In the genomic region with DNA sequence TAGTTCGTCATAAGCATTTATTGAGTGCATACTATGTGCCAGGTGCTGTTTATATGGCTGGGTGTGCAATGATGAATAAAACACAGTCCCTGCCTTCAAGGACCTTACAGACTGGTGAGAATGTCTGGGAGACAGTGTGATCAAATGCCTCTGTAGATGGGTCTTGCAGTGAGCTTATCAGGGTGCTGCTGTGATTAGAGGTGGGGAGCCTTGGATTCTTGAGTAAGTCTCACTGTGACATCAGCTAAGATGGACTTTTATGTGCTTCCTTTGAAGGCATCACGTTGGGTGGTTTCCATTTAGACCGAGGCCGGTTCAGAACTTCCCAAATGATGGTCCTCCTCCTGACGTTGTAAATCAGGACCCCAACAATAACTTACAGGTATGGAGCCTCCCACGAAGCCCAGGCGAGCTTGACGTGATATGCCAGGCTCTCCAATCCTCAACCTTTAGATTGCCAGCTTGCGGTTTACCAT, we compare ENCODE assay signal across 26 cellular contexts. TPM values are rescaled to one million over a fixed set of nuclear protein-coding genes. Genes with fewer than 3 reads are reported as not detected.
DNase-seq lines count a peak whose midpoint lies in the region; ATAC-seq, FAIRE-seq and TF ChIP-seq lines count a peak whose summit lies in the region.
"Had no signal": no experiment of that assay in that cellular context is flagged by ENCODE, and none has a peak within 500 bp of the region (broad histone marks: within the 10 kb centered on the region; RNA-seq: fewer than 3 reads in every experiment).

No MANE protein-coding gene starts in this region.

- peaks cover 63% of the 10 kb centered on the region for H3K36me3 Mint-ChIP-seq in T-helper 1 cell treated with Interleukin-12 subunit alpha and Interleukin-12 subunit beta and Interleukin-4 antibody, amounts not matched to agents 30 μg/mL and 1 μg/mL, for 36 hours (ENCODE audit: low read depth)
- peaks cover 5% of the 10 kb centered on the region for H3K36me3 Mint-ChIP-seq in T-helper 17 cell (ENCODE audit: low read depth)

- no peaks in the 10 kb centered on the region for H3K27me3 ChIP-seq in BLaER1
- H3K27me3 ChIP-seq in KMS-11 (ENCODE audit: insufficient read depth, low read depth): no peaks in the 10 kb centered on the region
- H3K27me3 ChIP-seq in K562 (ENCODE audit: control insufficient read depth in 2 of 2, insufficient read depth in 2 of 2, low read length in 2 of 2): no peaks in the 10 kb centered on the region
- H3K27me3 ChIP-seq in upper lobe of right lung: no peaks in the 10 kb centered on the region
- H3K27me3 ChIP-seq: SJSA1, transverse colon had no signal

- ATAC-seq in K562 (peak; percentile 2; the same call in 2 of the 3 replicates), T-helper 17 cell (no peak), upper lobe of right lung (no peak), HG02885 (IDR thresholded peaks at IDR 0.05; ENCODE audit: poor library complexity, unreplicated experiment) (no peak)
- ATAC-seq: lower lobe of right lung had no signal

- H3K4me3 Mint-ChIP-seq in T-helper 1 cell treated with Interleukin-12 subunit alpha and Interleukin-12 subunit beta and Interleukin-4 antibody, amounts not matched to agents 30 μg/mL and 1 μg/mL, for 36 hours: no peak overlapping the region
- H3K4me3 Mint-ChIP-seq in T-helper 17 cell: no peak overlapping the region

- H3K36me3 ChIP-seq in BLaER1 (peaks cover 96% of the 10 kb centered on the region), KMS-11 (ENCODE audit: insufficient read depth) (peaks cover 27% of the 10 kb centered on the region), K562 (ENCODE audit: control insufficient read depth, insufficient read depth, low read length) (peaks cover 82% of the 10 kb centered on the region), upper lobe of right lung (peaks cover 97% of the 10 kb centered on the region)

- H3K4me1 ChIP-seq in BLaER1: peaks cover 99% of the 10 kb centered on the region
- peaks cover 97% of the 10 kb centered on the region for H3K4me1 ChIP-seq in KMS-11 (ENCODE audit: low read depth, poor library complexity, severe bottlenecking)
- H3K4me1 ChIP-seq in K562 (replicated peaks in 1 of 2; ENCODE audit: control insufficient read depth in 2 of 2, insufficient read depth in 2 of 2, low read length in 2 of 2): no peaks in the 10 kb centered on the region
- peaks cover 65% of the 10 kb centered on the region for H3K4me1 ChIP-seq in upper lobe of right lung
- H3K4me1 ChIP-seq: SJSA1 had no signal

- POLR2A ChIA-PET in K562 (lab: Yijun Ruan, JAX): interaction anchor here (0.6 to 8.4 kb wide), 12 partner anchors 8 to 177 kb away, joined by 3 to 102 read pairs (median 3); a partner anchor contains a TSS

- 70% methylated on average over 9 of the region's 9 CpGs for WGBS in K562 (ENCODE audit: insufficient coverage, low coverage, missing lambda C conversion rate)

- intact Hi-C loops in K562 (cut with micrococcal nuclease) (no loop called here), upper lobe of right lung (cut with DNase I) (no loop called here)

- H3K79me2 ChIP-seq in KMS-11 (ENCODE audit: insufficient read depth, low read depth) (peaks cover 53% of the 10 kb centered on the region), K562 (ENCODE audit: control insufficient read depth, insufficient read depth, low read length) (no peaks in the 10 kb centered on the region)

- H3K9ac ChIP-seq in BLaER1 (no peak overlapping the region), KMS-11 (peak overlapping the region; percentile 99; the same call in 1 of the 2 replicates), K562 (ENCODE audit: insufficient read depth in 1 of 2, low read depth in 2 of 2, low read length in 2 of 2) (no peak overlapping the region)

- no peak for FAIRE-seq in K562 (lab: Jason Lieb, UNC)
- FAIRE-seq: bronchial epithelial cell, endometrium, keratinocyte, RCC 7860 had no signal

- TF ChIP-seq EP300 in K562 (IDR thresholded peaks at IDR 0.05; ENCODE audit: low read length): no peak

- no peak for TF ChIP-seq POLR2A in K562 (conservative IDR thresholded peaks at IDR 0.05)

- no peaks in the 10 kb centered on the region for H3K9me3 Mint-ChIP-seq in T-helper 1 cell treated with Interleukin-12 subunit alpha and Interleukin-12 subunit beta and Interleukin-4 antibody, amounts not matched to agents 30 μg/mL and 1 μg/mL, for 36 hours
- H3K9me3 Mint-ChIP-seq: activated T-helper 2 cell treated with anti-CD3 and anti-CD28 coated beads, Interferon-gamma antibody, Interleukin-2, Interleukin-4, amounts not matched to agents 10 μg/mL and 5 μg/mL and 100 μg/mL, durations not matched to agents 14 hours and 24 hours and 36 hours had no signal

- TF ChIP-seq RAD21 in K562 (CRISPR knock-in tag; conservative IDR thresholded peaks at IDR 0.05 in 1 of 2, IDR thresholded peaks at IDR 0.05 in 1 of 2): no peak

- no peaks in the 10 kb centered on the region for H3K9me3 ChIP-seq in BLaER1
- H3K9me3 ChIP-seq in K562 (replicated peaks; ENCODE audit: control insufficient read depth, insufficient read depth, low read depth, low read length): no peaks in the 10 kb centered on the region
- no peaks in the 10 kb centered on the region for H3K9me3 ChIP-seq in T-helper 17 cell (ENCODE audit: control insufficient read depth, low read length, poor library complexity, severe bottlenecking)
- H3K9me3 ChIP-seq in upper lobe of right lung: no peaks in the 10 kb centered on the region
- H3K9me3 ChIP-seq: lower lobe of right lung, SJSA1, transverse colon had no signal

- peaks cover 52% of the 10 kb centered on the region for H4K20me1 ChIP-seq in BLaER1
- H4K20me1 ChIP-seq in KMS-11 (ENCODE audit: insufficient read depth): no peaks in the 10 kb centered on the region
- H4K20me1 ChIP-seq in K562 (replicated peaks; ENCODE audit: control insufficient read depth, insufficient read depth, low read length): peaks cover 6% of the 10 kb centered on the region; the same call in 1 of the 2 replicates

- H3K27ac Mint-ChIP-seq in T-helper 1 cell treated with Interleukin-12 subunit alpha and Interleukin-12 subunit beta and Interleukin-4 antibody, amounts not matched to agents 30 μg/mL and 1 μg/mL, for 36 hours: peak overlapping the region; percentile 36
- H3K27ac Mint-ChIP-seq in T-helper 17 cell: no peak overlapping the region

- CTCF ChIA-PET in K562 (lab: Yijun Ruan, JAX; ENCODE audit: low intra/inter-chr PET ratio): no interaction called here

- BruUV-seq in K562 (replicated peaks; lab: Mats Ljungman, UMichigan): no TSS peak

- TF ChIP-seq CTCF in KMS-11 (conservative IDR thresholded peaks at IDR 0.05; ENCODE audit: low read depth, low read length): no peak
- TF ChIP-seq CTCF in K562 (IDR thresholded peaks at IDR 0.05 in 2 of 3, conservative IDR thresholded peaks at IDR 0.05 in 1 of 3; ENCODE audit: insufficient read depth in 2 of 3, low read depth in 1 of 3, low read length in 3 of 3): no peak
- TF ChIP-seq CTCF in upper lobe of right lung (IDR thresholded peaks at IDR 0.05): no peak

- H3K4me2 ChIP-seq in BLaER1 (peak overlapping the region; percentile 74), KMS-11 (peak overlapping the region; percentile 100), K562 (ENCODE audit: insufficient read depth, low read length) (no peak overlapping the region)
- H3K4me2 ChIP-seq: smooth muscle cell had no signal

- H3K27me3 Mint-ChIP-seq in T-helper 1 cell treated with Interleukin-12 subunit alpha and Interleukin-12 subunit beta and Interleukin-4 antibody, amounts not matched to agents 30 μg/mL and 1 μg/mL, for 36 hours (ENCODE audit: low read depth): no peaks in the 10 kb centered on the region
- no peaks in the 10 kb centered on the region for H3K27me3 Mint-ChIP-seq in T-helper 17 cell

- in situ Hi-C loops in K562 (cut with MboI): no loop called here

- DNase-seq in T-helper 1 cell (no peak), K562 (ENCODE audit: extremely low read depth in 1 of 4, low spot score in 3 of 4) (no peak), T-helper 17 cell (no peak), upper lobe of right lung (no peak)
- DNase-seq: AML-193; amniotic stem cell; lower lobe of right lung; NCI-H1436 treated with DMSO at 0.1 percent for 48 hours; NCI-H510A treated with DMSO at 0.1 percent for 48 hours; stimulated activated CD4-positive, alpha-beta T cell treated with anti-CD3 and anti-CD28 coated beads, Interleukin-4, amount 100 ng/mL, for 1 hour; transverse colon had no signal

- H3K27ac ChIP-seq in BLaER1 (peak overlapping the region; percentile 67; the same call in 1 of the 2 replicates), KMS-11 (peak overlapping the region; percentile 97), K562 (ENCODE audit: extremely low read depth, low read depth, low read length) (no peak overlapping the region), upper lobe of right lung (no peak overlapping the region)
- H3K27ac ChIP-seq: HL-60, lower lobe of right lung, SJSA1, transverse colon had no signal

- no peak overlapping the region for H3K4me3 ChIP-seq in BLaER1
- no peak overlapping the region for H3K4me3 ChIP-seq in KMS-11 (IDR thresholded peaks at IDR 0.05; ENCODE audit: insufficient read depth, low read depth, low read length)
- no peak overlapping the region for H3K4me3 ChIP-seq in K562
- no peak overlapping the region for H3K4me3 ChIP-seq in upper lobe of right lung
- H3K4me3 ChIP-seq: coronary artery, lower lobe of right lung, SJSA1, smooth muscle cell, transverse colon had no signal

- no peak overlapping the region for H2AFZ ChIP-seq in KMS-11 (ENCODE audit: low read depth)
- no peak overlapping the region for H2AFZ ChIP-seq in K562 (ENCODE audit: low read depth, low read length)

- H3K4me1 Mint-ChIP-seq in T-helper 1 cell treated with Interleukin-12 subunit alpha and Interleukin-12 subunit beta and Interleukin-4 antibody, amounts not matched to agents 30 μg/mL and 1 μg/mL, for 36 hours (ENCODE audit: low read depth): peaks cover 59% of the 10 kb centered on the region
- peaks cover 34% of the 10 kb centered on the region for H3K4me1 Mint-ChIP-seq in T-helper 17 cell

- H3K9me1 ChIP-seq in K562 (ENCODE audit: control insufficient read depth, insufficient read depth, low read length): no peaks in the 10 kb centered on the region

RNA-seq across cellular contexts. Expression of a gene that starts 10.0 kb away (rescaled TPM):
- total RNA-seq in K562 (2011; cell fraction: chromatin; rRNA removed; ENCODE audit: low replicate concordance): 163 and 256 TPM in 2 replicates
- 127 and 147 TPM in 2 replicates for total RNA-seq in K562 (2011; cell fraction: nucleolus; rRNA removed)
- 170 and 203 TPM in 2 replicates for total RNA-seq in K562 (2011; cell fraction: nucleoplasm; rRNA removed)
- total RNA-seq in K562 (2014; rRNA removed) (25.8 and 26.8 TPM in 2 replicates), K562 (2014; rRNA removed; fragmentation: Illumina TruSeq; extraction: Trizol) (49.3 and 65.4 TPM in 2 replicates), K562 (2015; rRNA removed; fragmentation: Illumina TruSeq; extraction: Trizol) (18.1 and 19.2 TPM in 2 replicates), K562 (2021) (54.4 and 60.7 TPM in 2 replicates), T-helper 17 cell (100 to 1,000 TPM; 225 to 255 TPM), upper lobe of right lung (223 TPM)
- polyA plus RNA-seq in K562 (2011; rRNA removed) (50.0 and 90.9 TPM in 2 replicates), K562 (2014; fragmentation: Illumina TruSeq; extraction: Trizol) (57.8 and 60.7 TPM in 2 replicates), K562 (2014; fragmentation: Nextera tagmentation; extraction: Ambion mirVana) (10 to 100 TPM; 14.2 to 17.8 TPM), K562 (2014; rRNA removed) (32.0 and 37.4 TPM in 2 replicates)
- 36.4 and 59.0 TPM in 2 replicates for polyA plus RNA-seq in K562 (2011; cell fraction: cytosol; rRNA removed)
- polyA plus RNA-seq in K562 (2011; cell fraction: nucleus; rRNA removed): 92.5 and 115 TPM in 2 replicates
- polyA plus RNA-seq in K562 (2012): 28.0 and 112 TPM in 2 replicates
- 49.2 and 70.6 TPM in 2 replicates for polyA minus RNA-seq in K562 (2011; rRNA and poly(A)+ RNA removed)
- polyA minus RNA-seq in K562 (2011; cell fraction: cytosol; rRNA and poly(A)+ RNA removed): 36.1 and 42.5 TPM in 2 replicates
- polyA minus RNA-seq in K562 (2011; cell fraction: nucleus; rRNA and poly(A)+ RNA removed): 36.1 and 75.2 TPM in 2 replicates

RNA-seq across cellular contexts. Expression of a gene that starts 19.9 kb away (rescaled TPM):
- 0.37 TPM in 1 of 2 replicates, not detected in the other for total RNA-seq in K562 (2011; cell fraction: chromatin; rRNA removed; ENCODE audit: low replicate concordance)
- 0.17 TPM in 1 of 2 replicates, not detected in the other for total RNA-seq in K562 (2011; cell fraction: nucleolus; rRNA removed)
- not detected in 2 replicates for total RNA-seq in K562 (2011; cell fraction: nucleoplasm; rRNA removed)
- total RNA-seq in K562 (2014; rRNA removed) (not detected in 2 replicates), K562 (2014; rRNA removed; fragmentation: Illumina TruSeq; extraction: Trizol) (not detected in 2 replicates), K562 (2015; rRNA removed; fragmentation: Illumina TruSeq; extraction: Trizol) (not detected in 2 replicates), K562 (2021) (not detected in 2 replicates), T-helper 17 cell (1 to 10 TPM in 1 of 2 donors, not detected in 1; 2.3 TPM), upper lobe of right lung (1.9 TPM)
- polyA plus RNA-seq in K562 (2011; rRNA removed) (0.05 TPM in 1 of 2 replicates, not detected in the other), K562 (2014; fragmentation: Illumina TruSeq; extraction: Trizol) (not detected in 2 replicates), K562 (2014; fragmentation: Nextera tagmentation; extraction: Ambion mirVana) (under 1 TPM in 1 of 2 experiments, not detected in 1; 0.07 TPM), K562 (2014; rRNA removed) (0.11 TPM in 1 of 2 replicates, not detected in the other)
- 0.06 TPM in 1 of 2 replicates, not detected in the other for polyA plus RNA-seq in K562 (2011; cell fraction: cytosol; rRNA removed)
- polyA plus RNA-seq in K562 (2011; cell fraction: nucleus; rRNA removed): 0.06 and 0.30 TPM in 2 replicates
- polyA plus RNA-seq in K562 (2012): 0.06 TPM in 1 of 2 replicates, not detected in the other
- polyA minus RNA-seq in K562 (2011; rRNA and poly(A)+ RNA removed): not detected in 2 replicates
- polyA minus RNA-seq in K562 (2011; cell fraction: cytosol; rRNA and poly(A)+ RNA removed): not detected in 2 replicates
- polyA minus RNA-seq in K562 (2011; cell fraction: nucleus; rRNA and poly(A)+ RNA removed): not detected in 2 replicates
- total RNA-seq: activated T-helper 2 cell treated with anti-CD3 and anti-CD28 coated beads, Interferon-gamma antibody, Interleukin-2, Interleukin-4, amounts not matched to agents 10 μg/mL and 5 μg/mL and 100 μg/mL, durations not matched to agents 14 hours and 24 hours and 36 hours; bronchial epithelial cell; H4; smooth muscle cell; T-helper 2 cell treated with Interferon-gamma antibody and Interleukin-4, amounts not matched to agents 100 ng/mL and 5 ng/mL, for 36 hours had no signal
- polyA plus RNA-seq: keratinocyte, smooth muscle cell had no signal

RNA-seq across cellular contexts. Expression of a gene that starts 47.5 kb away (rescaled TPM):
- 0.30 TPM in 1 of 2 replicates, not detected in the other for total RNA-seq in K562 (2011; cell fraction: chromatin; rRNA removed; ENCODE audit: low replicate concordance)
- 0.26 and 1.0 TPM in 2 replicates for total RNA-seq in K562 (2011; cell fraction: nucleolus; rRNA removed)
- total RNA-seq in K562 (2011; cell fraction: nucleoplasm; rRNA removed): not detected in 2 replicates
- total RNA-seq in K562 (2014; rRNA removed) (0.59 TPM in 1 of 2 replicates, not detected in the other), K562 (2014; rRNA removed; fragmentation: Illumina TruSeq; extraction: Trizol) (0.06 TPM in 1 of 2 replicates, not detected in the other), K562 (2015; rRNA removed; fragmentation: Illumina TruSeq; extraction: Trizol) (not detected in 2 replicates), K562 (2021) (0.71 and 0.89 TPM in 2 replicates), T-helper 17 cell (100 to 1,000 TPM; 381 to 578 TPM), upper lobe of right lung (44.9 TPM)
- polyA plus RNA-seq in K562 (2011; rRNA removed) (0.26 TPM in 1 of 2 replicates, not detected in the other), K562 (2014; fragmentation: Illumina TruSeq; extraction: Trizol) (not detected in 2 replicates), K562 (2014; fragmentation: Nextera tagmentation; extraction: Ambion mirVana) (not detected), K562 (2014; rRNA removed) (not detected in 2 replicates)
- 0.03 TPM in 1 of 2 replicates, not detected in the other for polyA plus RNA-seq in K562 (2011; cell fraction: cytosol; rRNA removed)
- 0.11 and 0.18 TPM in 2 replicates for polyA plus RNA-seq in K562 (2011; cell fraction: nucleus; rRNA removed)
- 0.12 and 0.29 TPM in 2 replicates for polyA plus RNA-seq in K562 (2012)
- polyA minus RNA-seq in K562 (2011; rRNA and poly(A)+ RNA removed): 0.42 TPM in 1 of 2 replicates, not detected in the other
- 1.2 TPM in 1 of 2 replicates, not detected in the other for polyA minus RNA-seq in K562 (2011; cell fraction: cytosol; rRNA and poly(A)+ RNA removed)
- polyA minus RNA-seq in K562 (2011; cell fraction: nucleus; rRNA and poly(A)+ RNA removed): 0.94 TPM in 1 of 2 replicates, not detected in the other

Comparison
In these comparisons a context has a peak if more than half of its experiments do, and no peak if none do; other contexts are left out.
1. H3K27ac ChIP-seq: peak in BLaER1 (single experiment) and KMS-11 (single experiment); none in K562 (single experiment) and upper lobe of right lung (single experiment).
2. RNA of a gene that starts 47.5 kb away (total RNA-seq): 381 to 578 TPM in T-helper 17 cell and 44.9 TPM in upper lobe of right lung (single experiment); 0.06 to 1.0 TPM in K562; every median in the first group is over 10 times any median in the second.